ENCODE assay signal across 8 cellular contexts in the genomic region with DNA sequence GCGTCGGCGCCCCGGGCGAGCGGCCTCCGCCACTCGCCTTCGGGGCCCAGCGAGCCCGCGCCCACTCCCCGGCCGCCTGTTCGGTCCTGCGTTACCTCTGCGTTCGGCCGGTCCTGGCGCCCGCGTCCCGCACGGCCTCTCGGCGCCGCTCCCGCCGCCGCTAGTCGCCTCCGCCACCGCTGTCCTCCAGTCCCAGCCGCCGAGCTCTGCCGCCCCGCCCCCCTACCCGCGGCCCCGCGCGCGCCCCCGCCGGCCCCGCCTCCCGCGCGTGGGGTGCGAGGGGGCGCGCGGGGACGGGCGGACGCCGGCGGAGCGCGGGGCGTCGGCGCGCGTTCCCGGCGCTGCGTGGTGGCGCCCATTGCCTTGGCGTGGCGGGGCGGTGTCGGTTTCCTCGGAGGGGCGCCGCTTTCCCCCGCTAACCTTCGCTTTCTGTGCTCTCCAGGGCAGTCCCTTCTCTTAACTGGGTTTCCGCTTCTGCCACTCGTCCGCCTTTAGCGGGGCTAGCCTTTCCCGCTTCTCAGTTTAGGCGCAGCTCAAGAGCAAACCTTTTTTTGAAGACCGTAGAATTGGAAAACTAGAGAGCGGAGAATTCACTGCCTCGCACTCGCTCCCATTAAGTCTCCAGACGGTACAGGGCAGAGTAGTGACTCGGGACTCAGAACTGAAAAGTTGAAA. TPM values are rescaled to one million over a fixed set of nuclear protein-coding genes. Genes with fewer than 3 reads are reported as not detected.
DNase-seq lines count a peak whose midpoint lies in the region; ATAC-seq and TF ChIP-seq lines count a peak whose summit lies in the region.

A gene with protein sequence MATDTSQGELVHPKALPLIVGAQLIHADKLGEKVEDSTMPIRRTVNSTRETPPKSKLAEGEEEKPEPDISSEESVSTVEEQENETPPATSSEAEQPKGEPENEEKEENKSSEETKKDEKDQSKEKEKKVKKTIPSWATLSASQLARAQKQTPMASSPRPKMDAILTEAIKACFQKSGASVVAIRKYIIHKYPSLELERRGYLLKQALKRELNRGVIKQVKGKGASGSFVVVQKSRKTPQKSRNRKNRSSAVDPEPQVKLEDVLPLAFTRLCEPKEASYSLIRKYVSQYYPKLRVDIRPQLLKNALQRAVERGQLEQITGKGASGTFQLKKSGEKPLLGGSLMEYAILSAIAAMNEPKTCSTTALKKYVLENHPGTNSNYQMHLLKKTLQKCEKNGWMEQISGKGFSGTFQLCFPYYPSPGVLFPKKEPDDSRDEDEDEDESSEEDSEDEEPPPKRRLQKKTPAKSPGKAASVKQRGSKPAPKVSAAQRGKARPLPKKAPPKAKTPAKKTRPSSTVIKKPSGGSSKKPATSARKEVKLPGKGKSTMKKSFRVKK (minus strand): TSS at position 208 of the 675 bp plus-strand sequence. CDS start 6,867 bp downstream, outside the sequence.

- H3K27ac Mint-ChIP-seq in neural progenitor cell, result peak within 1 kb of the TSS; percentile 98

- DNase-seq in EH (ENCODE audit: low read depth) (peak; percentile 81), SHP77 (lab: John Stamatoyannopoulos, UW) (peak; percentile 54 to 72), activated gamma-delta T cell (lab: John Stamatoyannopoulos, UW) (peak; percentile 79), foreskin fibroblast (peak; percentile 60 to 87), neural progenitor cell (ENCODE audit: low spot score) (peak; percentile 83)

- peak within 1 kb of the TSS; percentile 93 for H3K27ac ChIP-seq in KMS-11
- peak within 1 kb of the TSS; percentile 99 for H3K27ac ChIP-seq in neural progenitor cell
- peak within 1 kb of the TSS; percentile 95 for H3K27ac ChIP-seq in stomach smooth muscle (ENCODE audit: low read length)

- peaks cover 42% of the 10 kb centered on the region for H3K79me2 ChIP-seq in KMS-11 (ENCODE audit: insufficient read depth, low read depth)
- H3K79me2 ChIP-seq in neural progenitor cell (ENCODE audit: low read depth), result peaks cover 42% of the 10 kb centered on the region

- peak within 1 kb of the TSS; percentile 100 for H3K4me3 Mint-ChIP-seq in neural progenitor cell

- peaks cover 6% of the 10 kb centered on the region for H3K27me3 Mint-ChIP-seq in neural progenitor cell (ENCODE audit: insufficient read depth, low read depth)

- H2AFZ ChIP-seq in KMS-11 (ENCODE audit: low read depth) (peak within 1 kb of the TSS; percentile 95), neural progenitor cell (replicated peaks) (peak within 1 kb of the TSS; percentile 75)

- H3K4me1 ChIP-seq in KMS-11 (ENCODE audit: low read depth, poor library complexity, severe bottlenecking), result peaks cover 31% of the 10 kb centered on the region
- H3K4me1 ChIP-seq in neural progenitor cell, result peaks cover 18% of the 10 kb centered on the region
- peaks cover 7% of the 10 kb centered on the region for H3K4me1 ChIP-seq in stomach smooth muscle (ENCODE audit: control insufficient read depth, insufficient read depth, low read length)

- H3K27me3 ChIP-seq in KMS-11 (ENCODE audit: insufficient read depth, low read depth), result no peaks in the 10 kb centered on the region
- H3K27me3 ChIP-seq in neural progenitor cell, result no peaks in the 10 kb centered on the region
- H3K27me3 ChIP-seq in stomach smooth muscle (ENCODE audit: control insufficient read depth in 1 of 2, insufficient read depth in 2 of 2, low read length in 2 of 2), result no peaks in the 10 kb centered on the region

- peaks cover 20% of the 10 kb centered on the region for H4K20me1 ChIP-seq in KMS-11 (ENCODE audit: insufficient read depth)
- H4K20me1 ChIP-seq in neural progenitor cell (ENCODE audit: low read depth), result peaks cover 41% of the 10 kb centered on the region

- H3K36me3 ChIP-seq in KMS-11 (ENCODE audit: insufficient read depth) (no peaks in the 10 kb centered on the region), neural progenitor cell (no peaks in the 10 kb centered on the region), stomach smooth muscle (ENCODE audit: control insufficient read depth in 2 of 2, insufficient read depth in 2 of 2, low read length in 2 of 2) (no peaks in the 10 kb centered on the region)

- ATAC-seq in GM21786 (IDR thresholded peaks at IDR 0.05; ENCODE audit: unreplicated experiment), result peak; percentile 37

- peaks cover 27% of the 10 kb centered on the region for H3K4me1 Mint-ChIP-seq in neural progenitor cell

- H3K9ac ChIP-seq in KMS-11, result peak within 1 kb of the TSS; percentile 87
- peak within 1 kb of the TSS; percentile 87 for H3K9ac ChIP-seq in neural progenitor cell
- H3K9ac ChIP-seq in stomach smooth muscle (ENCODE audit: low read length in 2 of 2), result peak within 1 kb of the TSS; percentile 95 to 97

- H3K9me3 ChIP-seq in neural progenitor cell (ENCODE audit: low read depth), result no peaks in the 10 kb centered on the region
- H3K9me3 ChIP-seq in stomach smooth muscle (ENCODE audit: control insufficient read depth in 2 of 2, low read length in 2 of 2), result no peaks in the 10 kb centered on the region

- no peaks in the 10 kb centered on the region for H3K9me3 Mint-ChIP-seq in neural progenitor cell

- H3K4me3 ChIP-seq in KMS-11 (IDR thresholded peaks at IDR 0.05; ENCODE audit: insufficient read depth, low read depth, low read length) (peak within 1 kb of the TSS; percentile 59), foreskin fibroblast (ENCODE audit: low read depth in 1 of 2, low read length in 2 of 2) (peak within 1 kb of the TSS; percentile 88 to 90), neural progenitor cell (peak within 1 kb of the TSS; percentile 75), stomach smooth muscle (ENCODE audit: low read length in 2 of 2) (peak within 1 kb of the TSS; percentile 91 to 95)

- H3F3A ChIP-seq in neural progenitor cell (ENCODE audit: low read depth), result peaks cover 31% of the 10 kb centered on the region

- peaks cover 3% of the 10 kb centered on the region for H3K36me3 Mint-ChIP-seq in neural progenitor cell

- TF ChIP-seq CTCF in KMS-11 (conservative IDR thresholded peaks at IDR 0.05; ENCODE audit: low read depth, low read length) (no peak), foreskin fibroblast (IDR thresholded peaks at IDR 0.05; ENCODE audit: low read depth, low read length) (no peak), neural progenitor cell (IDR thresholded peaks at IDR 0.05) (no peak)

- H3K4me2 ChIP-seq in KMS-11 (peak within 1 kb of the TSS; percentile 83), neural progenitor cell (peak within 1 kb of the TSS; percentile 95)

RNA-seq across cellular contexts. Expression of the gene that starts here (rescaled TPM):
- 257 and 261 TPM in 2 replicates for total RNA-seq in neural progenitor cell (ENCODE audit: low replicate concordance)

Comparison
In these comparisons a context has a peak if more than half of its experiments do, and no peak if none do; other contexts are left out.
1. Peak in every context shown above with its lines: DNase-seq, ATAC-seq, H3K4me3 ChIP-seq and H3K27ac ChIP-seq.